In genomic region chr1:109566982-109567381, GRCh38 we compare ENCODE assay signal across 27 cellular contexts. TPM values are rescaled to one million over a fixed set of nuclear protein-coding genes. Genes with fewer than 3 reads are reported as not detected.
A peak's percentile ranks its signal among the peaks of the same experiment; 100 is the strongest.
DNase-seq lines count a peak whose midpoint lies in the region; ATAC-seq, FAIRE-seq and TF ChIP-seq lines count a peak whose summit lies in the region.
"Had no signal": no experiment of that assay in that cellular context is flagged by ENCODE, and none has a peak within 500 bp of the region (broad histone marks: within the 10 kb centered on the region; RNA-seq: fewer than 3 reads in every experiment).

No MANE protein-coding gene starts in this region.

- peaks cover 50% of the 10 kb centered on the region for H3K4me1 Mint-ChIP-seq in central memory CD8-positive, alpha-beta T cell
- H3K4me1 Mint-ChIP-seq in type B pancreatic cell (ENCODE audit: unreplicated experiment), result peaks cover 25% of the 10 kb centered on the region

- TF ChIP-seq POLR2A in HepG2 (IDR thresholded peaks at IDR 0.05; ENCODE audit: insufficient read depth in 1 of 2, low read depth in 2 of 2, low read length in 2 of 2) (no peak), right lobe of liver (IDR thresholded peaks at IDR 0.05) (no peak)

- no peaks in the 10 kb centered on the region for H3K9me2 ChIP-seq in PC-3 (replicated peaks; ENCODE audit: low read length)

- H3K4me3 ChIP-seq in HepG2 (replicated peaks in 1 of 3; ENCODE audit: insufficient read depth in 1 of 3, low read depth in 2 of 3, low read length in 3 of 3) (no peak overlapping the region), right lobe of liver (no peak overlapping the region), mesenchymal stem cell (ENCODE audit: insufficient read depth in 1 of 2, low read depth in 1 of 2, low read length in 2 of 2) (no peak overlapping the region), PC-3 (ENCODE audit: low read length) (no peak overlapping the region)
- H3K4me3 ChIP-seq: GM12878, HAP-1 had no signal

- H3K27me3 ChIP-seq in HepG2 (ENCODE audit: control insufficient read depth in 1 of 2, insufficient read depth in 2 of 2, low read length in 2 of 2) (no peaks in the 10 kb centered on the region), right lobe of liver (no peaks in the 10 kb centered on the region), mesenchymal stem cell (ENCODE audit: control insufficient read depth in 1 of 2, insufficient read depth in 1 of 2, low read length in 2 of 2) (no peaks in the 10 kb centered on the region), PC-3 (ENCODE audit: low read length) (no peaks in the 10 kb centered on the region)

- no peak for DNase-seq in HepG2 (ENCODE audit: low spot score)
- DNase-seq in right lobe of liver, result no peak
- no peak for DNase-seq in central memory CD8-positive, alpha-beta T cell (ENCODE audit: low spot score in 2 of 2)
- DNase-seq in mesenchymal stem cell, result no peak
- DNase-seq in type B pancreatic cell (ENCODE audit: extremely low spot score, unreplicated experiment), result no peak
- DNase-seq in PC-3, result no peak
- no peak for DNase-seq in NCI-H1105 treated with DMSO at 0.1 percent for 48 hours (lab: John Stamatoyannopoulos, UW)
- DNase-seq: C1 segment of cervical spinal cord; CD8-positive, alpha-beta memory T cell; DMS 273 treated with DMSO at 0.1 percent for 48 hours; DMS79; EL; GDM1; GOT3; HFFc6; NCI-H1092 treated with DMSO at 0.1 percent for 48 hours; NCI-H1436 treated with DMSO at 0.1 percent for 48 hours; NCI-H187 treated with DMSO at 0.1 percent for 48 hours; NCI-H2107; NCI-H524 treated with DMSO at 0.1 percent for 48 hours; NCI-H774; SHP77 had no signal

- H2BK12ac ChIP-seq in mesenchymal stem cell (ENCODE audit: low read length in 2 of 2), result no peak overlapping the region

- H2BK120ac ChIP-seq in mesenchymal stem cell (ENCODE audit: low read depth, low read length), result no peak overlapping the region

- TF ChIP-seq CTCF in HepG2 (CRISPR knock-in tag; IDR thresholded peaks at IDR 0.05), result no peak
- TF ChIP-seq CTCF in right lobe of liver (IDR thresholded peaks at IDR 0.05), result no peak
- no peak for TF ChIP-seq CTCF in type B pancreatic cell (conservative IDR thresholded peaks at IDR 0.05)
- TF ChIP-seq CTCF in PC-3 (conservative IDR thresholded peaks at IDR 0.05; ENCODE audit: low read depth, low read length), result no peak

- no peaks in the 10 kb centered on the region for H3K27me3 Mint-ChIP-seq in central memory CD8-positive, alpha-beta T cell
- H3K27me3 Mint-ChIP-seq in type B pancreatic cell, result no peaks in the 10 kb centered on the region
- H3K27me3 Mint-ChIP-seq: CD8-positive, alpha-beta memory T cell had no signal

- peaks cover 1% of the 10 kb centered on the region for H3K36me3 Mint-ChIP-seq in central memory CD8-positive, alpha-beta T cell (ENCODE audit: insufficient read depth)
- no peaks in the 10 kb centered on the region for H3K36me3 Mint-ChIP-seq in type B pancreatic cell

- H3K18ac ChIP-seq in mesenchymal stem cell (ENCODE audit: low read depth in 1 of 2, low read length in 2 of 2), result no peak overlapping the region

- no peak overlapping the region for H3K4ac ChIP-seq in mesenchymal stem cell (ENCODE audit: low read depth in 1 of 2, low read length in 2 of 2)

- no peaks in the 10 kb centered on the region for H3F3A ChIP-seq in PC-3 (ENCODE audit: low read length, unreplicated experiment)

- H3K14ac ChIP-seq in mesenchymal stem cell (ENCODE audit: low read length in 2 of 2), result no peak overlapping the region

- H3K27ac ChIP-seq in HepG2 (ENCODE audit: extremely low read length, insufficient read depth, low read length) (no peak overlapping the region), right lobe of liver (no peak overlapping the region), mesenchymal stem cell (ENCODE audit: low read length, poor library complexity, severe bottlenecking) (peak overlapping the region; percentile 31), PC-3 (ENCODE audit: low read length) (no peak overlapping the region)

- peak overlapping the region; percentile 1 for H3K27ac Mint-ChIP-seq in central memory CD8-positive, alpha-beta T cell (ENCODE audit: low read depth)
- peak overlapping the region; percentile 30 for H3K27ac Mint-ChIP-seq in type B pancreatic cell
- H3K27ac Mint-ChIP-seq: HFFc6 had no signal

- no peaks in the 10 kb centered on the region for H3K79me1 ChIP-seq in mesenchymal stem cell (replicated peaks; ENCODE audit: low read length, poor library complexity, severe bottlenecking)

- H3K9ac ChIP-seq in HepG2 (ENCODE audit: insufficient read depth, low read depth, low read length), result no peak overlapping the region
- no peak overlapping the region for H3K9ac ChIP-seq in mesenchymal stem cell (ENCODE audit: low read length)
- no peak overlapping the region for H3K9ac ChIP-seq in PC-3 (ENCODE audit: low read length)

- 0 out of 2 replicates have a peak overlapping the region, but pooled peaks have one; percentile 1 for H3K4me2 ChIP-seq in HepG2 (ENCODE audit: low read depth, low read length)
- no peak overlapping the region for H3K4me2 ChIP-seq in mesenchymal stem cell (ENCODE audit: low read length, poor library complexity, severe bottlenecking)
- H3K4me2 ChIP-seq in PC-3 (ENCODE audit: low read length), result no peak overlapping the region

- no peak for FAIRE-seq in HepG2 (lab: Jason Lieb, UNC)
- FAIRE-seq: GM12878 had no signal

- H3K9me3 ChIP-seq in HepG2 (ENCODE audit: low read length) (no peaks in the 10 kb centered on the region), right lobe of liver (no peaks in the 10 kb centered on the region), mesenchymal stem cell (ENCODE audit: control insufficient read depth, low read length) (no peaks in the 10 kb centered on the region), PC-3 (ENCODE audit: low read length) (no peaks in the 10 kb centered on the region)
- H3K9me3 ChIP-seq: HAP-1 had no signal

- in situ Hi-C loops in HepG2 (cut with HindIII; ENCODE audit: extremely low pct_ligation_motif_present, low pct_unique_long_range_greater_than_20kb), result no loop called here

- no peak overlapping the region for H4K8ac ChIP-seq in mesenchymal stem cell (ENCODE audit: low read length)

- CTCF ChIA-PET in HepG2 (lab: Yijun Ruan, JAX; ENCODE audit: low intra/inter-chr PET ratio, low total read pairs), result no interaction called here
- CTCF ChIA-PET in PC-3 (lab: Charles Lee), result no interaction called here

- TF ChIP-seq EP300 in HepG2 (IDR thresholded peaks at IDR 0.05; ENCODE audit: low read depth in 2 of 2, low read length in 2 of 2), result no peak
- TF ChIP-seq EP300 in HepG2 (CRISPR knock-in tag; IDR thresholded peaks at IDR 0.05; ENCODE audit: borderline replicate concordance), result no peak

- TF ChIP-seq RAD21 in HepG2 (CRISPR knock-in tag; IDR thresholded peaks at IDR 0.05), result no peak

- no peak overlapping the region for H2BK5ac ChIP-seq in mesenchymal stem cell (ENCODE audit: low read depth, low read length, poor library complexity, severe bottlenecking)

- H4K91ac ChIP-seq in mesenchymal stem cell (ENCODE audit: low read length), result no peak overlapping the region

- WGBS in HepG2 (ENCODE audit: low lambda C conversion rate), result 94% methylated on average over 1 of the region's 1 CpG
- 67% methylated on average over 1 of the region's 1 CpG for WGBS in right lobe of liver (ENCODE audit: insufficient coverage, low coverage, low lambda C conversion rate, missing lambda C conversion rate)
- WGBS in mesenchymal stem cell, result 100% methylated on average over 1 of the region's 1 CpG

- H2AFZ ChIP-seq in HepG2 (ENCODE audit: low read length), result no peak overlapping the region
- no peak overlapping the region for H2AFZ ChIP-seq in mesenchymal stem cell (ENCODE audit: low read depth, low read length)
- no peak overlapping the region for H2AFZ ChIP-seq in PC-3 (ENCODE audit: low read length)

- intact Hi-C loops in HepG2 (cut with micrococcal nuclease; ENCODE audit: unreplicated experiment), result no loop called here
- intact Hi-C loops in right lobe of liver (cut with DNase I), result no loop called here
- intact Hi-C loops in PC-3 (cut with micrococcal nuclease), result no loop called here

- H2AK5ac ChIP-seq in mesenchymal stem cell (ENCODE audit: low read length, severe bottlenecking), result no peak overlapping the region

- H3K79me2 ChIP-seq in HepG2 (ENCODE audit: insufficient read depth, low read length), result peaks cover 93% of the 10 kb centered on the region
- H3K79me2 ChIP-seq in PC-3 (ENCODE audit: low read length), result peaks cover 95% of the 10 kb centered on the region

- H3K36me3 ChIP-seq in HepG2 (replicated peaks in 1 of 2; ENCODE audit: control insufficient read depth in 1 of 2, insufficient read depth in 2 of 2, low read length in 2 of 2), result no peaks in the 10 kb centered on the region
- H3K36me3 ChIP-seq in right lobe of liver, result no peaks in the 10 kb centered on the region
- H3K36me3 ChIP-seq in mesenchymal stem cell (ENCODE audit: control insufficient read depth in 1 of 2, insufficient read depth in 2 of 2, low read depth in 1 of 2, low read length in 2 of 2), result no peaks in the 10 kb centered on the region
- H3K36me3 ChIP-seq in PC-3 (ENCODE audit: low read depth, low read length), result no peaks in the 10 kb centered on the region
- H3K36me3 ChIP-seq: HAP-1 had no signal

- H2BK15ac ChIP-seq in mesenchymal stem cell (ENCODE audit: low read depth, poor library complexity, severe bottlenecking), result no peak overlapping the region

- H3K23ac ChIP-seq in mesenchymal stem cell (ENCODE audit: low read length in 2 of 2), result no peak overlapping the region

- H4K20me1 ChIP-seq in HepG2 (ENCODE audit: insufficient read depth, low read length) (peaks cover 34% of the 10 kb centered on the region), PC-3 (ENCODE audit: low read length) (peaks cover 25% of the 10 kb centered on the region)

- BruUV-seq in HepG2 (replicated peaks; lab: Mats Ljungman, UMichigan), result no TSS peak
- no TSS peak for BruUV-seq in PC-3 (replicated peaks; lab: Mats Ljungman, UMichigan)

- POLR2A ChIA-PET in HepG2 (lab: Yijun Ruan, JAX) (no interaction called here), PC-3 (lab: Charles Lee; ENCODE audit: unreplicated experiment) (interaction anchor here (0.5 kb wide), 1 partner anchor 19 kb away, joined by 4 read pairs; the partner anchor contains the start of gene GNAI3)

- ATAC-seq in HepG2 (no peak), right lobe of liver (no peak), GM19467 (IDR thresholded peaks at IDR 0.05; ENCODE audit: unreplicated experiment) (no peak), PC-3 (no peak)
- ATAC-seq in central memory CD8-positive, alpha-beta T cell (replicated peaks; ENCODE audit: extremely low read depth, poor library complexity, severe bottlenecking), result no peak
- ATAC-seq: GM12878 had no signal

- peaks cover 69% of the 10 kb centered on the region for H3K4me1 ChIP-seq in HepG2 (ENCODE audit: insufficient read depth, low read length)
- peaks cover 0 to 54% (median 16%) of the 10 kb centered on the region in 4 donors for H3K4me1 ChIP-seq in right lobe of liver
- H3K4me1 ChIP-seq in mesenchymal stem cell (ENCODE audit: control insufficient read depth, insufficient read depth, low read depth, low read length), result peaks cover 9% of the 10 kb centered on the region
- H3K4me1 ChIP-seq in PC-3 (ENCODE audit: insufficient read depth, low read length), result peaks cover 39% of the 10 kb centered on the region
- H3K4me1 ChIP-seq: HAP-1 had no signal

- H3K9me3 Mint-ChIP-seq in central memory CD8-positive, alpha-beta T cell, result no peaks in the 10 kb centered on the region
- H3K9me3 Mint-ChIP-seq in type B pancreatic cell, result no peaks in the 10 kb centered on the region
- H3K9me3 Mint-ChIP-seq: CD8-positive, alpha-beta memory T cell; HFFc6 had no signal

- no peak overlapping the region for H3K4me3 Mint-ChIP-seq in central memory CD8-positive, alpha-beta T cell
- H3K4me3 Mint-ChIP-seq in type B pancreatic cell, result no peak overlapping the region
- H3K4me3 Mint-ChIP-seq: CD8-positive, alpha-beta memory T cell; HFFc6 had no signal

RNA-seq across cellular contexts. Expression of gene GNAI3, which starts 18.6 kb away (rescaled TPM):
- total RNA-seq in HepG2 (2016; rRNA removed; fragmentation: Illumina TruSeq; extraction: Trizol), result 9.0 and 11.0 TPM in 2 replicates
- total RNA-seq in HepG2 (2016; cell fraction: cytosol; rRNA removed; fragmentation: Illumina TruSeq; extraction: Trizol; ENCODE audit: low read depth), result 1.1 TPM in 2 replicates
- 9.0 and 11.4 TPM in 2 replicates for total RNA-seq in HepG2 (2016; cell fraction: insoluble cytoplasmic fraction; rRNA removed; fragmentation: Illumina TruSeq; extraction: Trizol)
- 2.8 and 3.3 TPM in 2 replicates for total RNA-seq in HepG2 (2016; cell fraction: membrane; rRNA removed; fragmentation: Illumina TruSeq; extraction: Trizol)
- total RNA-seq in HepG2 (2016; cell fraction: nucleus; rRNA removed; fragmentation: Illumina TruSeq; extraction: Trizol), result 7.4 and 8.2 TPM in 2 replicates
- 3.2 and 4.3 TPM in 2 replicates for polyA plus RNA-seq in HepG2 (2011; rRNA removed)
- 1.9 and 3.2 TPM in 2 replicates for polyA plus RNA-seq in HepG2 (2011; cell fraction: cytosol; rRNA removed)
- 1.5 and 1.9 TPM in 2 replicates for polyA plus RNA-seq in HepG2 (2011; cell fraction: nucleus; rRNA removed)
- 4.1 and 4.5 TPM in 2 replicates for polyA plus RNA-seq in HepG2 (2012)
- polyA plus RNA-seq in HepG2 (2016; cell fraction: cytosol; fragmentation: Illumina TruSeq; extraction: Trizol; ENCODE audit: low read depth), result 0.65 and 0.78 TPM in 2 replicates
- polyA plus RNA-seq in HepG2 (2016; cell fraction: insoluble cytoplasmic fraction; fragmentation: Illumina TruSeq; extraction: Trizol; ENCODE audit: low read depth), result 7.9 and 8.3 TPM in 2 replicates
- polyA plus RNA-seq in HepG2 (2016; cell fraction: membrane; fragmentation: Illumina TruSeq; extraction: Trizol; ENCODE audit: low read depth), result 1.5 and 1.6 TPM in 2 replicates
- polyA plus RNA-seq in HepG2 (2016; cell fraction: nucleus; fragmentation: Illumina TruSeq; extraction: Trizol; ENCODE audit: insufficient read depth, low read depth), result 4.4 and 4.6 TPM in 2 replicates
- polyA minus RNA-seq in HepG2 (2011; rRNA and poly(A)+ RNA removed; ENCODE audit: low replicate concordance), result 4.2 and 4.8 TPM in 2 replicates
- 4.1 TPM in 2 replicates for polyA minus RNA-seq in HepG2 (2011; cell fraction: cytosol; rRNA and poly(A)+ RNA removed)
- 20.0 and 20.5 TPM in 2 replicates for polyA minus RNA-seq in HepG2 (2011; cell fraction: nucleus; rRNA and poly(A)+ RNA removed)
- 1 to 10 TPM; 2.5 to 4.3 (median 3.3) TPM for total RNA-seq in right lobe of liver
- polyA plus RNA-seq in mesenchymal stem cell (2013, experiment 1 of 2), result 6.2 TPM
- polyA plus RNA-seq in mesenchymal stem cell (2013, experiment 2 of 2), result 6.5 TPM
- total RNA-seq in type B pancreatic cell (ENCODE audit: low replicate concordance), result 8.8 and 8.9 TPM in 2 replicates
- total RNA-seq in PC-3 (2014; rRNA removed), result 6.7 and 6.8 TPM in 2 replicates

RNA-seq across cellular contexts. Expression of gene GPR61, which starts 27.3 kb away (rescaled TPM):
- total RNA-seq in HepG2 (2016; rRNA removed; fragmentation: Illumina TruSeq; extraction: Trizol) (not detected in 2 replicates), right lobe of liver (not detected), type B pancreatic cell (ENCODE audit: low replicate concordance) (not detected in 2 replicates), PC-3 (2014; rRNA removed) (0.07 and 1.3 TPM in 2 replicates)
- 0.35 and 0.81 TPM in 2 replicates for total RNA-seq in HepG2 (2016; cell fraction: cytosol; rRNA removed; fragmentation: Illumina TruSeq; extraction: Trizol; ENCODE audit: low read depth)
- total RNA-seq in HepG2 (2016; cell fraction: insoluble cytoplasmic fraction; rRNA removed; fragmentation: Illumina TruSeq; extraction: Trizol), result 0.30 TPM in 1 of 2 replicates, not detected in the other
- total RNA-seq in HepG2 (2016; cell fraction: membrane; rRNA removed; fragmentation: Illumina TruSeq; extraction: Trizol), result 0.46 and 0.48 TPM in 2 replicates
- 0.28 TPM in 1 of 2 replicates, not detected in the other for total RNA-seq in HepG2 (2016; cell fraction: nucleus; rRNA removed; fragmentation: Illumina TruSeq; extraction: Trizol)
- polyA plus RNA-seq in HepG2 (2011; rRNA removed), result not detected in 2 replicates
- not detected in 2 replicates for polyA plus RNA-seq in HepG2 (2011; cell fraction: cytosol; rRNA removed)
- polyA plus RNA-seq in HepG2 (2011; cell fraction: nucleus; rRNA removed), result 0.05 TPM in 1 of 2 replicates, not detected in the other
- 0.43 and 0.49 TPM in 2 replicates for polyA plus RNA-seq in HepG2 (2012)
- polyA plus RNA-seq in HepG2 (2016; cell fraction: cytosol; fragmentation: Illumina TruSeq; extraction: Trizol; ENCODE audit: low read depth), result not detected in 2 replicates
- polyA plus RNA-seq in HepG2 (2016; cell fraction: insoluble cytoplasmic fraction; fragmentation: Illumina TruSeq; extraction: Trizol; ENCODE audit: low read depth), result not detected in 2 replicates
- not detected in 2 replicates for polyA plus RNA-seq in HepG2 (2016; cell fraction: membrane; fragmentation: Illumina TruSeq; extraction: Trizol; ENCODE audit: low read depth)
- polyA plus RNA-seq in HepG2 (2016; cell fraction: nucleus; fragmentation: Illumina TruSeq; extraction: Trizol; ENCODE audit: insufficient read depth, low read depth), result not detected in 2 replicates
- polyA minus RNA-seq in HepG2 (2011; rRNA and poly(A)+ RNA removed; ENCODE audit: low replicate concordance), result 0.40 TPM in 1 of 2 replicates, not detected in the other
- polyA minus RNA-seq in HepG2 (2011; cell fraction: cytosol; rRNA and poly(A)+ RNA removed), result not detected in 2 replicates
- 0.90 TPM in 1 of 2 replicates, not detected in the other for polyA minus RNA-seq in HepG2 (2011; cell fraction: nucleus; rRNA and poly(A)+ RNA removed)
- polyA plus RNA-seq in mesenchymal stem cell (2013, experiment 1 of 2), result not detected
- not detected for polyA plus RNA-seq in mesenchymal stem cell (2013, experiment 2 of 2)
- total RNA-seq: A673 had no signal
- polyA plus RNA-seq: CD8-positive, alpha-beta memory T cell had no signal

RNA-seq across cellular contexts. Expression of gene GNAT2, which starts 52.4 kb away (rescaled TPM):
- total RNA-seq in HepG2 (2016; rRNA removed; fragmentation: Illumina TruSeq; extraction: Trizol) (0.20 and 0.24 TPM in 2 replicates), right lobe of liver (under 1 TPM in 3 of 6 experiments, not detected in 3; 0.20 to 0.21 (median 0.20) TPM), type B pancreatic cell (ENCODE audit: low replicate concordance) (not detected in 2 replicates), PC-3 (2014; rRNA removed) (0.29 and 0.69 TPM in 2 replicates)
- total RNA-seq in HepG2 (2016; cell fraction: cytosol; rRNA removed; fragmentation: Illumina TruSeq; extraction: Trizol; ENCODE audit: low read depth), result not detected in 2 replicates
- total RNA-seq in HepG2 (2016; cell fraction: insoluble cytoplasmic fraction; rRNA removed; fragmentation: Illumina TruSeq; extraction: Trizol), result 0.49 and 0.61 TPM in 2 replicates
- total RNA-seq in HepG2 (2016; cell fraction: membrane; rRNA removed; fragmentation: Illumina TruSeq; extraction: Trizol), result 0.21 TPM in 1 of 2 replicates, not detected in the other
- not detected in 2 replicates for total RNA-seq in HepG2 (2016; cell fraction: nucleus; rRNA removed; fragmentation: Illumina TruSeq; extraction: Trizol)
- 0.08 TPM in 1 of 2 replicates, not detected in the other for polyA plus RNA-seq in HepG2 (2011; rRNA removed)
- polyA plus RNA-seq in HepG2 (2011; cell fraction: cytosol; rRNA removed), result 0.04 and 0.05 TPM in 2 replicates
- not detected in 2 replicates for polyA plus RNA-seq in HepG2 (2011; cell fraction: nucleus; rRNA removed)
- not detected in 2 replicates for polyA plus RNA-seq in HepG2 (2012)
- 0.18 TPM in 1 of 2 replicates, not detected in the other for polyA plus RNA-seq in HepG2 (2016; cell fraction: cytosol; fragmentation: Illumina TruSeq; extraction: Trizol; ENCODE audit: low read depth)
- polyA plus RNA-seq in HepG2 (2016; cell fraction: insoluble cytoplasmic fraction; fragmentation: Illumina TruSeq; extraction: Trizol; ENCODE audit: low read depth), result not detected in 2 replicates
- 0.17 and 0.52 TPM in 2 replicates for polyA plus RNA-seq in HepG2 (2016; cell fraction: membrane; fragmentation: Illumina TruSeq; extraction: Trizol; ENCODE audit: low read depth)
- polyA plus RNA-seq in HepG2 (2016; cell fraction: nucleus; fragmentation: Illumina TruSeq; extraction: Trizol; ENCODE audit: insufficient read depth, low read depth), result not detected in 2 replicates
- not detected in 2 replicates for polyA minus RNA-seq in HepG2 (2011; rRNA and poly(A)+ RNA removed; ENCODE audit: low replicate concordance)
- not detected in 2 replicates for polyA minus RNA-seq in HepG2 (2011; cell fraction: cytosol; rRNA and poly(A)+ RNA removed)
- polyA minus RNA-seq in HepG2 (2011; cell fraction: nucleus; rRNA and poly(A)+ RNA removed), result not detected in 2 replicates
- polyA plus RNA-seq in mesenchymal stem cell (2013, experiment 1 of 2), result 0.08 TPM
- polyA plus RNA-seq in mesenchymal stem cell (2013, experiment 2 of 2), result 0.26 TPM
- total RNA-seq: A673, RPMI7951 had no signal
- polyA plus RNA-seq: CD8-positive, alpha-beta memory T cell had no signal

RNA-seq across cellular contexts. Expression of gene AMPD2, which starts 52.7 kb away (rescaled TPM):
- total RNA-seq in HepG2 (2016; rRNA removed; fragmentation: Illumina TruSeq; extraction: Trizol) (35.4 and 62.3 TPM in 2 replicates), right lobe of liver (10 to 100 TPM; 29.1 to 59.1 (median 37.2) TPM), type B pancreatic cell (ENCODE audit: low replicate concordance) (71.1 and 105 TPM in 2 replicates), PC-3 (2014; rRNA removed) (75.3 and 128 TPM in 2 replicates)
- 20.0 and 20.2 TPM in 2 replicates for total RNA-seq in HepG2 (2016; cell fraction: cytosol; rRNA removed; fragmentation: Illumina TruSeq; extraction: Trizol; ENCODE audit: low read depth)
- total RNA-seq in HepG2 (2016; cell fraction: insoluble cytoplasmic fraction; rRNA removed; fragmentation: Illumina TruSeq; extraction: Trizol), result 32.6 and 64.7 TPM in 2 replicates
- 19.8 and 21.1 TPM in 2 replicates for total RNA-seq in HepG2 (2016; cell fraction: membrane; rRNA removed; fragmentation: Illumina TruSeq; extraction: Trizol)
- 80.0 and 95.3 TPM in 2 replicates for total RNA-seq in HepG2 (2016; cell fraction: nucleus; rRNA removed; fragmentation: Illumina TruSeq; extraction: Trizol)
- polyA plus RNA-seq in HepG2 (2011; rRNA removed), result 82.0 and 101 TPM in 2 replicates
- polyA plus RNA-seq in HepG2 (2011; cell fraction: cytosol; rRNA removed), result 18.3 and 29.8 TPM in 2 replicates
- 742 and 904 TPM in 2 replicates for polyA plus RNA-seq in HepG2 (2011; cell fraction: nucleus; rRNA removed)
- polyA plus RNA-seq in HepG2 (2012), result 61.2 and 88.0 TPM in 2 replicates
- polyA plus RNA-seq in HepG2 (2016; cell fraction: cytosol; fragmentation: Illumina TruSeq; extraction: Trizol; ENCODE audit: low read depth), result 4.4 and 5.7 TPM in 2 replicates
- 30.8 and 40.4 TPM in 2 replicates for polyA plus RNA-seq in HepG2 (2016; cell fraction: insoluble cytoplasmic fraction; fragmentation: Illumina TruSeq; extraction: Trizol; ENCODE audit: low read depth)
- 9.8 and 10.4 TPM in 2 replicates for polyA plus RNA-seq in HepG2 (2016; cell fraction: membrane; fragmentation: Illumina TruSeq; extraction: Trizol; ENCODE audit: low read depth)
- 212 and 215 TPM in 2 replicates for polyA plus RNA-seq in HepG2 (2016; cell fraction: nucleus; fragmentation: Illumina TruSeq; extraction: Trizol; ENCODE audit: insufficient read depth, low read depth)
- polyA minus RNA-seq in HepG2 (2011; rRNA and poly(A)+ RNA removed; ENCODE audit: low replicate concordance), result 85.1 and 107 TPM in 2 replicates
- 18.3 and 23.2 TPM in 2 replicates for polyA minus RNA-seq in HepG2 (2011; cell fraction: cytosol; rRNA and poly(A)+ RNA removed)
- polyA minus RNA-seq in HepG2 (2011; cell fraction: nucleus; rRNA and poly(A)+ RNA removed), result 112 and 125 TPM in 2 replicates
- 61.6 TPM for polyA plus RNA-seq in mesenchymal stem cell (2013, experiment 1 of 2)
- polyA plus RNA-seq in mesenchymal stem cell (2013, experiment 2 of 2), result 55.5 TPM

RNA-seq across cellular contexts. Expression of gene AMIGO1, which starts 57.5 kb away (rescaled TPM):
- total RNA-seq in HepG2 (2016; rRNA removed; fragmentation: Illumina TruSeq; extraction: Trizol) (1.00 and 1.3 TPM in 2 replicates), right lobe of liver (1 to 10 TPM; 2.6 to 3.9 (median 3.2) TPM), type B pancreatic cell (ENCODE audit: low replicate concordance) (5.4 and 6.1 TPM in 2 replicates), PC-3 (2014; rRNA removed) (2.7 and 2.8 TPM in 2 replicates)
- total RNA-seq in HepG2 (2016; cell fraction: cytosol; rRNA removed; fragmentation: Illumina TruSeq; extraction: Trizol; ENCODE audit: low read depth), result 0.18 and 0.20 TPM in 2 replicates
- total RNA-seq in HepG2 (2016; cell fraction: insoluble cytoplasmic fraction; rRNA removed; fragmentation: Illumina TruSeq; extraction: Trizol), result 0.86 and 1.2 TPM in 2 replicates
- 0.80 and 0.83 TPM in 2 replicates for total RNA-seq in HepG2 (2016; cell fraction: membrane; rRNA removed; fragmentation: Illumina TruSeq; extraction: Trizol)
- total RNA-seq in HepG2 (2016; cell fraction: nucleus; rRNA removed; fragmentation: Illumina TruSeq; extraction: Trizol), result 1.3 and 1.4 TPM in 2 replicates
- 0.40 and 0.85 TPM in 2 replicates for polyA plus RNA-seq in HepG2 (2011; rRNA removed)
- 0.47 and 0.56 TPM in 2 replicates for polyA plus RNA-seq in HepG2 (2011; cell fraction: cytosol; rRNA removed)
- 0.59 and 0.66 TPM in 2 replicates for polyA plus RNA-seq in HepG2 (2011; cell fraction: nucleus; rRNA removed)
- polyA plus RNA-seq in HepG2 (2012), result 0.91 and 1.3 TPM in 2 replicates
- polyA plus RNA-seq in HepG2 (2016; cell fraction: cytosol; fragmentation: Illumina TruSeq; extraction: Trizol; ENCODE audit: low read depth), result 0.20 TPM in 2 replicates
- polyA plus RNA-seq in HepG2 (2016; cell fraction: insoluble cytoplasmic fraction; fragmentation: Illumina TruSeq; extraction: Trizol; ENCODE audit: low read depth), result 0.64 and 0.81 TPM in 2 replicates
- 0.51 and 0.61 TPM in 2 replicates for polyA plus RNA-seq in HepG2 (2016; cell fraction: membrane; fragmentation: Illumina TruSeq; extraction: Trizol; ENCODE audit: low read depth)
- 1.6 and 2.2 TPM in 2 replicates for polyA plus RNA-seq in HepG2 (2016; cell fraction: nucleus; fragmentation: Illumina TruSeq; extraction: Trizol; ENCODE audit: insufficient read depth, low read depth)
- polyA minus RNA-seq in HepG2 (2011; rRNA and poly(A)+ RNA removed; ENCODE audit: low replicate concordance), result 1.2 and 1.7 TPM in 2 replicates
- 0.35 and 0.89 TPM in 2 replicates for polyA minus RNA-seq in HepG2 (2011; cell fraction: cytosol; rRNA and poly(A)+ RNA removed)
- 0.39 and 0.62 TPM in 2 replicates for polyA minus RNA-seq in HepG2 (2011; cell fraction: nucleus; rRNA and poly(A)+ RNA removed)
- 0.36 TPM for polyA plus RNA-seq in mesenchymal stem cell (2013, experiment 1 of 2)
- polyA plus RNA-seq in mesenchymal stem cell (2013, experiment 2 of 2), result 0.36 TPM
